In genomic region chr3:4744405-4745239, GRCh38 we compare ENCODE assay signal across 9 cellular contexts.
DNase-seq lines count a peak whose midpoint lies in the region; ATAC-seq and TF ChIP-seq lines count a peak whose summit lies in the region.
"Had no signal": no experiment of that assay in that cellular context is flagged by ENCODE, and none has a peak within 500 bp of the region (broad histone marks: within the 10 kb centered on the region; RNA-seq: fewer than 3 reads in every experiment).

No MANE protein-coding gene starts in this region.

- no TSS peak for BruUV-seq in Panc1 (replicated peaks; lab: Mats Ljungman, UMichigan)

- peak overlapping the region; percentile 11 for H3K4me2 ChIP-seq in GM23248 (ENCODE audit: unreplicated experiment)
- no peak overlapping the region for H3K4me2 ChIP-seq in fibroblast of lung (ENCODE audit: extremely low read depth, insufficient read depth, low read length)

- H3K27me3 ChIP-seq in GM23248 (replicated peaks; ENCODE audit: insufficient read depth) (no peaks in the 10 kb centered on the region), Panc1 (ENCODE audit: control insufficient read depth, insufficient read depth, low read length) (no peaks in the 10 kb centered on the region), fibroblast of lung (ENCODE audit: control insufficient read depth, insufficient read depth, low read length) (no peaks in the 10 kb centered on the region)

- H3K4me3 ChIP-seq in GM23248 (no peak overlapping the region), Panc1 (ENCODE audit: low read depth in 2 of 2, low read length in 2 of 2) (no peak overlapping the region), fibroblast of lung (replicated peaks in 1 of 4; ENCODE audit: control extremely low read depth in 1 of 4, insufficient read depth in 1 of 4, low read depth in 3 of 4, low read length in 4 of 4) (no peak overlapping the region)

- in situ Hi-C loops in GM23248 (cut with MboI): no loop called here
- in situ Hi-C loops in Panc1 (cut with HindIII; ENCODE audit: low pct_unique_long_range_greater_than_20kb, low sequenced_read_pairs): no loop called here

- peak overlapping the region; percentile 50 for H3K27ac ChIP-seq in GM23248
- peak overlapping the region; percentile 75 for H3K27ac ChIP-seq in Panc1 (ENCODE audit: low read length)
- no peak overlapping the region for H3K27ac ChIP-seq in fibroblast of lung (ENCODE audit: insufficient read depth, low read length)

- H3F3A ChIP-seq in GM23248 (ENCODE audit: insufficient read depth): peaks cover 40% of the 10 kb centered on the region

- POLR2A ChIA-PET in Panc1 (lab: Charles Lee): no interaction called here

- H3K4me1 ChIP-seq in GM23248 (ENCODE audit: insufficient read depth) (peaks cover 47% of the 10 kb centered on the region), Panc1 (ENCODE audit: control insufficient read depth, insufficient read depth, low read length) (peaks cover 21% of the 10 kb centered on the region), fibroblast of lung (ENCODE audit: control insufficient read depth, extremely low read depth, insufficient read depth, low read length) (peaks cover 4% of the 10 kb centered on the region)

- WGBS in GM23248 (ENCODE audit: low coverage in 1 of 2, low lambda C conversion rate in 2 of 2, missing lambda C conversion rate in 2 of 2), 2 experiments: 75% methylated on average over 2 to 3 of the region's 3 CpGs

- peak; percentile 86 for ATAC-seq in Panc1
- ATAC-seq in HG03159 (IDR thresholded peaks at IDR 0.05; ENCODE audit: unreplicated experiment): no peak

- TF ChIP-seq CTCF in Panc1 (IDR thresholded peaks at IDR 0.05) (no peak), fibroblast of lung (conservative IDR thresholded peaks at IDR 0.05 in 1 of 2, IDR thresholded peaks at IDR 0.05 in 1 of 2; ENCODE audit: low read depth in 1 of 2, low read length in 2 of 2) (no peak)

- H4K20me1 ChIP-seq in GM23248 (ENCODE audit: insufficient read depth): no peaks in the 10 kb centered on the region
- H4K20me1 ChIP-seq in fibroblast of lung (ENCODE audit: control insufficient read depth, extremely low read depth, insufficient read depth, low read length): no peaks in the 10 kb centered on the region

- H3K79me2 ChIP-seq in GM23248 (ENCODE audit: insufficient read depth): no peaks in the 10 kb centered on the region
- H3K79me2 ChIP-seq in fibroblast of lung (ENCODE audit: control insufficient read depth, insufficient read depth, low read length): no peaks in the 10 kb centered on the region

- H3K9ac ChIP-seq in GM23248 (0 out of 2 replicates have a peak overlapping the region, but pooled peaks have one; percentile 26), fibroblast of lung (ENCODE audit: insufficient read depth, low read length) (no peak overlapping the region)

- intact Hi-C loops in Panc1 (cut with micrococcal nuclease; ENCODE audit: unreplicated experiment): no loop called here

- H3K36me3 ChIP-seq in GM23248 (ENCODE audit: low read depth): no peaks in the 10 kb centered on the region
- no peaks in the 10 kb centered on the region for H3K36me3 ChIP-seq in Panc1 (ENCODE audit: control insufficient read depth, insufficient read depth, low read length)
- no peaks in the 10 kb centered on the region for H3K36me3 ChIP-seq in fibroblast of lung (ENCODE audit: control insufficient read depth, insufficient read depth, low read length)

- CTCF ChIA-PET in Panc1 (lab: Charles Lee): no interaction called here

- no peak overlapping the region for H2AFZ ChIP-seq in GM23248
- no peak overlapping the region for H2AFZ ChIP-seq in fibroblast of lung (ENCODE audit: low read length)

- no peaks in the 10 kb centered on the region for H3K9me2 ChIP-seq in GM23248 (ENCODE audit: insufficient read depth)

- DNase-seq in GM23248 (peak; percentile 70), Panc1 (ENCODE audit: low read depth, low spot score) (no peak), fibroblast of lung (ENCODE audit: low read depth in 2 of 2) (peak; percentile 56 to 83), renal cortical epithelial cell (ENCODE audit: low read depth) (peak; percentile 98), NAMALWA (ENCODE audit: low spot score) (no peak)
- DNase-seq in activated CD4-positive, alpha-beta T cell treated with anti-CD3 and anti-CD28 coated beads for 1 hour: no peak
- DNase-seq: NCI-H2029, nucleus accumbens had no signal

- H3K9me3 ChIP-seq in GM23248 (ENCODE audit: low read depth) (no peaks in the 10 kb centered on the region), Panc1 (ENCODE audit: control insufficient read depth, insufficient read depth, low read depth, low read length) (no peaks in the 10 kb centered on the region), fibroblast of lung (ENCODE audit: control insufficient read depth, insufficient read depth, low read depth, low read length) (no peaks in the 10 kb centered on the region)

Comparison
In these comparisons a context has a peak if more than half of its experiments do, and no peak if none do; other contexts are left out.
1. DNase-seq: peak in GM23248 (single experiment), fibroblast of lung (2 of 2) and renal cortical epithelial cell (single experiment); none in Panc1 (single experiment), NAMALWA (single experiment) and activated CD4-positive, alpha-beta T cell treated with anti-CD3 and anti-CD28 coated beads for 1 hour (single experiment).